In the genomic region with DNA sequence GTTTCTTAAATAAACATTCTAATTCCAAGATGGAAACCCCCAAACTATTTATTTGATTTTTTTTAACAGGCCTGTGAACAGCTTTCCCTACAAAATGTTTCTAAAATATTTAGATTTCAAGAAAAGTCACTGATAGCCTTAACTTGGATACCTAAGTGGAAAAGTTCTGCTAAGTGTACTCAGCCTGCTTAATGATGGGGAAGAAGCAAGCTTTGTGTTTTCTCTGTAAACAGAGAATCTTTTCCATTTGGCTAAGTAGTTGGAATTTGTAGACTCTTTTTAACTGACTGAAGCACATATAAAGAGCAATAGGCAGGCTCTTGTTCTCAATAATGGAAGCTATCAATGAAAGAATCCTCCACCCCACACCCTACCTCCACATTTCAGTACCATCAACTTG, we compare ENCODE assay signal across 25 cellular contexts.
DNase-seq lines count a peak whose midpoint lies in the region; ATAC-seq, FAIRE-seq and TF ChIP-seq lines count a peak whose summit lies in the region.
"Had no signal": no experiment of that assay in that cellular context is flagged by ENCODE, and none has a peak within 500 bp of the region (broad histone marks: within the 10 kb centered on the region; RNA-seq: fewer than 3 reads in every experiment).

No MANE protein-coding gene starts in this region.

- no peak overlapping the region for H3K4ac ChIP-seq in mesenchymal stem cell (ENCODE audit: low read depth in 1 of 2, low read length in 2 of 2)

- H3K9ac ChIP-seq in astrocyte (ENCODE audit: low read length) (no peak overlapping the region), mesenchymal stem cell (ENCODE audit: low read length) (no peak overlapping the region), endodermal cell (ENCODE audit: extremely low read depth, low read length, poor library complexity, severe bottlenecking) (no peak overlapping the region), HepG2 (ENCODE audit: insufficient read depth, low read depth, low read length) (no peak overlapping the region)
- H3K9ac ChIP-seq: BLaER1 treated with 17β-estradiol and CSF1 and Interleukin-3, amounts not matched to agents 10 nM and 100 nM; GM23248 had no signal

- no peak overlapping the region for H2AK5ac ChIP-seq in mesenchymal stem cell (ENCODE audit: low read length, severe bottlenecking)

- no peak overlapping the region for H2BK12ac ChIP-seq in mesenchymal stem cell (ENCODE audit: low read length in 2 of 2)

- H3K27ac ChIP-seq in astrocyte (ENCODE audit: low read depth, low read length) (no peak overlapping the region), hepatocyte (peak overlapping the region; percentile 65), mesenchymal stem cell (ENCODE audit: low read length, poor library complexity, severe bottlenecking) (no peak overlapping the region), endodermal cell (ENCODE audit: low read depth, low read length) (no peak overlapping the region), HepG2 (ENCODE audit: extremely low read length, insufficient read depth, low read length) (no peak overlapping the region)
- H3K27ac ChIP-seq: A549; BLaER1 treated with 17β-estradiol and CSF1 and Interleukin-3, amounts not matched to agents 10 nM and 100 nM; GM23248 had no signal

- no peak for TF ChIP-seq POLR2A in HepG2 (IDR thresholded peaks at IDR 0.05; ENCODE audit: insufficient read depth in 1 of 2, low read depth in 2 of 2, low read length in 2 of 2)

- intact Hi-C loops in Calu3 (cut with micrococcal nuclease; ENCODE audit: unreplicated experiment) (no loop called here), HepG2 (cut with micrococcal nuclease; ENCODE audit: unreplicated experiment) (no loop called here)

- H3K9me2 ChIP-seq in hepatocyte (replicated peaks; ENCODE audit: insufficient read depth) = no peaks in the 10 kb centered on the region

- H4K8ac ChIP-seq in mesenchymal stem cell (ENCODE audit: low read length) = no peak overlapping the region

- FAIRE-seq in astrocyte (lab: Jason Lieb, UNC) (no peak), HepG2 (lab: Jason Lieb, UNC) (no peak)
- FAIRE-seq: A549, G401.6, GM12878, GM19239 had no signal

- H3K4me3 Mint-ChIP-seq in astrocyte (ENCODE audit: unreplicated experiment) (no peak overlapping the region), Calu3 (ENCODE audit: low read depth, unreplicated experiment) (no peak overlapping the region), endodermal cell (no peak overlapping the region)
- H3K4me3 Mint-ChIP-seq: CD14-positive monocyte; CD4-positive, alpha-beta T cell; CD8-positive, alpha-beta memory T cell had no signal

- BruUV-seq in Calu3 (replicated peaks; lab: Mats Ljungman, UMichigan) (no TSS peak), HepG2 (replicated peaks; lab: Mats Ljungman, UMichigan) (no TSS peak)

- ATAC-seq in HepG2 = no peak
- ATAC-seq: A549, GM12878 had no signal

- no peak overlapping the region for H3K14ac ChIP-seq in mesenchymal stem cell (ENCODE audit: low read length in 2 of 2)

- H3K27me3 ChIP-seq in astrocyte (ENCODE audit: insufficient read depth, low read length) = no peaks in the 10 kb centered on the region
- no peaks in the 10 kb centered on the region for H3K27me3 ChIP-seq in hepatocyte
- no peaks in the 10 kb centered on the region for H3K27me3 ChIP-seq in mesenchymal stem cell (ENCODE audit: control insufficient read depth in 1 of 2, insufficient read depth in 1 of 2, low read length in 2 of 2)
- H3K27me3 ChIP-seq in endodermal cell (ENCODE audit: control insufficient read depth, insufficient read depth, low read length, poor library complexity, severe bottlenecking) = no peaks in the 10 kb centered on the region
- H3K27me3 ChIP-seq in HepG2 (ENCODE audit: control insufficient read depth in 1 of 2, insufficient read depth in 2 of 2, low read length in 2 of 2) = no peaks in the 10 kb centered on the region
- H3K27me3 ChIP-seq: BLaER1 treated with 17β-estradiol and CSF1 and Interleukin-3, amounts not matched to agents 10 nM and 100 nM had no signal

- H3K4me1 Mint-ChIP-seq in astrocyte (ENCODE audit: low read depth, unreplicated experiment) (no peaks in the 10 kb centered on the region), Calu3 (ENCODE audit: low read depth, unreplicated experiment) (no peaks in the 10 kb centered on the region), endodermal cell (no peaks in the 10 kb centered on the region)
- H3K4me1 Mint-ChIP-seq: CD14-positive monocyte; CD8-positive, alpha-beta memory T cell had no signal

- peaks cover 2% of the 10 kb centered on the region for H3K27me3 Mint-ChIP-seq in astrocyte (ENCODE audit: low read depth, unreplicated experiment)
- peaks cover 13% of the 10 kb centered on the region for H3K27me3 Mint-ChIP-seq in Calu3 (ENCODE audit: unreplicated experiment)
- no peaks in the 10 kb centered on the region for H3K27me3 Mint-ChIP-seq in endodermal cell (ENCODE audit: insufficient read depth)

- H2BK15ac ChIP-seq in mesenchymal stem cell (ENCODE audit: low read depth, poor library complexity, severe bottlenecking) = no peak overlapping the region

- TF ChIP-seq EP300 in HepG2 (IDR thresholded peaks at IDR 0.05; ENCODE audit: low read depth in 2 of 2, low read length in 2 of 2) = no peak
- no peak for TF ChIP-seq EP300 in HepG2 (CRISPR knock-in tag; IDR thresholded peaks at IDR 0.05; ENCODE audit: borderline replicate concordance)

- CTCF ChIA-PET in Calu3 (lab: Charles Lee) (no interaction called here), HepG2 (lab: Yijun Ruan, JAX; ENCODE audit: low intra/inter-chr PET ratio, low total read pairs) (no interaction called here)

- H3K36me3 Mint-ChIP-seq in astrocyte (ENCODE audit: low read depth, unreplicated experiment) (no peaks in the 10 kb centered on the region), Calu3 (ENCODE audit: insufficient read depth, unreplicated experiment) (no peaks in the 10 kb centered on the region), endodermal cell (ENCODE audit: low read depth) (no peaks in the 10 kb centered on the region)
- H3K36me3 Mint-ChIP-seq: CD14-positive monocyte; CD8-positive, alpha-beta memory T cell had no signal

- H4K20me1 ChIP-seq in astrocyte (ENCODE audit: insufficient read depth, low read length) (no peaks in the 10 kb centered on the region), hepatocyte (ENCODE audit: insufficient read depth, poor library complexity, severe bottlenecking) (no peaks in the 10 kb centered on the region), HepG2 (ENCODE audit: insufficient read depth, low read length) (no peaks in the 10 kb centered on the region)
- H4K20me1 ChIP-seq: BLaER1 treated with 17β-estradiol and CSF1 and Interleukin-3, amounts not matched to agents 10 nM and 100 nM had no signal

- H4K91ac ChIP-seq in mesenchymal stem cell (ENCODE audit: low read length) = no peak overlapping the region

- no peak overlapping the region for H3K27ac Mint-ChIP-seq in astrocyte (ENCODE audit: unreplicated experiment)
- H3K27ac Mint-ChIP-seq in Calu3 (ENCODE audit: unreplicated experiment) = no peak overlapping the region
- no peak overlapping the region for H3K27ac Mint-ChIP-seq in endodermal cell
- H3K27ac Mint-ChIP-seq: CD14-positive monocyte; CD4-positive, alpha-beta T cell; CD8-positive, alpha-beta memory T cell had no signal

- no peak overlapping the region for H3K23ac ChIP-seq in mesenchymal stem cell (ENCODE audit: low read length in 2 of 2)

- no peak for TF ChIP-seq CTCF in astrocyte (IDR thresholded peaks at IDR 0.05; ENCODE audit: insufficient read depth, low read depth, low read length)
- no peak for TF ChIP-seq CTCF in hepatocyte (IDR thresholded peaks at IDR 0.05; ENCODE audit: poor library complexity)
- no peak for TF ChIP-seq CTCF in Calu3 (IDR thresholded peaks at IDR 0.05; ENCODE audit: unreplicated experiment)
- TF ChIP-seq CTCF in endodermal cell (conservative IDR thresholded peaks at IDR 0.05) = no peak
- no peak for TF ChIP-seq CTCF in HepG2 (CRISPR knock-in tag; IDR thresholded peaks at IDR 0.05)

- no peak overlapping the region for H3K18ac ChIP-seq in mesenchymal stem cell (ENCODE audit: low read depth in 1 of 2, low read length in 2 of 2)

- DNase-seq in astrocyte (ENCODE audit: low read depth) (peak; percentile 0), hepatocyte (ENCODE audit: low spot score) (no peak), left kidney (ENCODE audit: low read depth, low spot score) (peak; percentile 37), renal cortical epithelial cell (ENCODE audit: low read depth) (peak; percentile 9), mesenchymal stem cell (no peak), Calu3 (no peak), endodermal cell (no peak), HepG2 (ENCODE audit: low spot score) (no peak)
- DNase-seq: 8988T; ACHN; AML-193; BE2C; CD4-positive, alpha-beta T cell; CD8-positive, alpha-beta memory T cell; DMS153; DND-41; GM23248; H7; HCEC 1CT had no signal

- in situ Hi-C loops in HepG2 (cut with HindIII; ENCODE audit: extremely low pct_ligation_motif_present, low pct_unique_long_range_greater_than_20kb) = no loop called here

- H3K4me1 ChIP-seq in astrocyte (ENCODE audit: insufficient read depth, low read length) = no peaks in the 10 kb centered on the region
- no peaks in the 10 kb centered on the region for H3K4me1 ChIP-seq in hepatocyte (ENCODE audit: insufficient read depth)
- peaks cover 2% of the 10 kb centered on the region for H3K4me1 ChIP-seq in mesenchymal stem cell (ENCODE audit: control insufficient read depth, insufficient read depth, low read depth, low read length)
- H3K4me1 ChIP-seq in endodermal cell (ENCODE audit: control insufficient read depth, insufficient read depth, low read length) = no peaks in the 10 kb centered on the region
- no peaks in the 10 kb centered on the region for H3K4me1 ChIP-seq in HepG2 (ENCODE audit: insufficient read depth, low read length)
- H3K4me1 ChIP-seq: A549; BE2C; BLaER1 treated with 17β-estradiol and CSF1 and Interleukin-3, amounts not matched to agents 10 nM and 100 nM had no signal

- POLR2A ChIA-PET in HepG2 (lab: Yijun Ruan, JAX) = no interaction called here

- H3K9me3 ChIP-seq in astrocyte (ENCODE audit: insufficient read depth, low read depth, low read length) (no peaks in the 10 kb centered on the region), hepatocyte (ENCODE audit: low read depth) (no peaks in the 10 kb centered on the region), mesenchymal stem cell (ENCODE audit: control insufficient read depth, low read length) (no peaks in the 10 kb centered on the region), endodermal cell (ENCODE audit: control insufficient read depth, low read length) (no peaks in the 10 kb centered on the region), HepG2 (ENCODE audit: low read length) (no peaks in the 10 kb centered on the region)
- H3K9me3 ChIP-seq: A549; BE2C; BLaER1 treated with 17β-estradiol and CSF1 and Interleukin-3, amounts not matched to agents 10 nM and 100 nM had no signal

- H3K79me2 ChIP-seq in astrocyte (ENCODE audit: insufficient read depth, low read length) (no peaks in the 10 kb centered on the region), hepatocyte (no peaks in the 10 kb centered on the region), HepG2 (ENCODE audit: insufficient read depth, low read length) (no peaks in the 10 kb centered on the region)

- no peak overlapping the region for H3K4me3 ChIP-seq in astrocyte (ENCODE audit: insufficient read depth, low read depth, low read length)
- no peak overlapping the region for H3K4me3 ChIP-seq in hepatocyte
- H3K4me3 ChIP-seq in mesenchymal stem cell (ENCODE audit: insufficient read depth in 1 of 2, low read depth in 1 of 2, low read length in 2 of 2) = no peak overlapping the region
- no peak overlapping the region for H3K4me3 ChIP-seq in endodermal cell (ENCODE audit: low read length)
- no peak overlapping the region for H3K4me3 ChIP-seq in HepG2 (replicated peaks in 1 of 3; ENCODE audit: insufficient read depth in 1 of 3, low read depth in 2 of 3, low read length in 3 of 3)
- H3K4me3 ChIP-seq: A549; BLaER1 treated with 17β-estradiol and CSF1 and Interleukin-3, amounts not matched to agents 10 nM and 100 nM; GM12878; GM23248 had no signal

- H3K9me3 Mint-ChIP-seq in astrocyte (ENCODE audit: unreplicated experiment) (no peaks in the 10 kb centered on the region), Calu3 (ENCODE audit: low read depth, unreplicated experiment) (peaks cover 2% of the 10 kb centered on the region), endodermal cell (no peaks in the 10 kb centered on the region)
- H3K9me3 Mint-ChIP-seq: CD4-positive, alpha-beta T cell; CD8-positive, alpha-beta memory T cell had no signal

- H3K79me1 ChIP-seq in mesenchymal stem cell (replicated peaks; ENCODE audit: low read length, poor library complexity, severe bottlenecking) = no peaks in the 10 kb centered on the region

- H2AFZ ChIP-seq in astrocyte (ENCODE audit: low read depth, low read length) (no peak overlapping the region), hepatocyte (no peak overlapping the region), mesenchymal stem cell (ENCODE audit: low read depth, low read length) (no peak overlapping the region), HepG2 (ENCODE audit: low read length) (no peak overlapping the region)
- H2AFZ ChIP-seq: GM23248 had no signal

- H3K36me3 ChIP-seq in astrocyte (ENCODE audit: insufficient read depth, low read length) (no peaks in the 10 kb centered on the region), hepatocyte (replicated peaks; ENCODE audit: insufficient read depth, low read depth) (no peaks in the 10 kb centered on the region), mesenchymal stem cell (ENCODE audit: control insufficient read depth in 1 of 2, insufficient read depth in 2 of 2, low read depth in 1 of 2, low read length in 2 of 2) (no peaks in the 10 kb centered on the region), endodermal cell (ENCODE audit: control insufficient read depth, insufficient read depth, low read length) (no peaks in the 10 kb centered on the region), HepG2 (replicated peaks in 1 of 2; ENCODE audit: control insufficient read depth in 1 of 2, insufficient read depth in 2 of 2, low read length in 2 of 2) (no peaks in the 10 kb centered on the region)
- H3K36me3 ChIP-seq: BE2C; BLaER1 treated with 17β-estradiol and CSF1 and Interleukin-3, amounts not matched to agents 10 nM and 100 nM had no signal

- no peak for TF ChIP-seq RAD21 in HepG2 (CRISPR knock-in tag; IDR thresholded peaks at IDR 0.05)

- no peak overlapping the region for H3K4me2 ChIP-seq in astrocyte (ENCODE audit: low read length)
- H3K4me2 ChIP-seq in hepatocyte = no peak overlapping the region
- H3K4me2 ChIP-seq in mesenchymal stem cell (ENCODE audit: low read length, poor library complexity, severe bottlenecking) = no peak overlapping the region
- H3K4me2 ChIP-seq in HepG2 (ENCODE audit: low read depth, low read length) = no peak overlapping the region
- H3K4me2 ChIP-seq: A549; BLaER1 treated with 17β-estradiol and CSF1 and Interleukin-3, amounts not matched to agents 10 nM and 100 nM had no signal

- no peak overlapping the region for H2BK120ac ChIP-seq in mesenchymal stem cell (ENCODE audit: low read depth, low read length)

- H2BK5ac ChIP-seq in mesenchymal stem cell (ENCODE audit: low read depth, low read length, poor library complexity, severe bottlenecking) = no peak overlapping the region

Comparison
In these comparisons a context has a peak if more than half of its experiments do, and no peak if none do; other contexts are left out.
1. DNase-seq: peak in astrocyte (single experiment), left kidney (single experiment) and renal cortical epithelial cell (single experiment); none in hepatocyte (single experiment), mesenchymal stem cell (single experiment), Calu3 (single experiment), endodermal cell (single experiment) and HepG2 (single experiment).